ENCODE assay signal across 17 cellular contexts in genomic region chr6:62612526-62612925, GRCh38.
DNase-seq lines count a peak whose midpoint lies in the region; ATAC-seq and TF ChIP-seq lines count a peak whose summit lies in the region.
"Had no signal": no experiment of that assay in that cellular context is flagged by ENCODE, and none has a peak within 500 bp of the region (broad histone marks: within the 10 kb centered on the region; RNA-seq: fewer than 3 reads in every experiment).

No MANE protein-coding gene starts in this region.

- H3K27ac Mint-ChIP-seq in MCF 10A (ENCODE audit: low read depth, unreplicated experiment), result peak overlapping the region; percentile 11
- H3K27ac Mint-ChIP-seq: CD4-positive, alpha-beta T cell; H9 had no signal

- no peaks in the 10 kb centered on the region for H3K79me2 ChIP-seq in mammary epithelial cell (ENCODE audit: insufficient read depth, low read length)

- TF ChIP-seq CTCF in MCF 10A (IDR thresholded peaks at IDR 0.05; ENCODE audit: unreplicated experiment) (no peak), mammary epithelial cell (conservative IDR thresholded peaks at IDR 0.05 in 1 of 2, IDR thresholded peaks at IDR 0.05 in 1 of 2; ENCODE audit: extremely low read depth in 1 of 2, insufficient read depth in 1 of 2, low read depth in 1 of 2, low read length in 2 of 2) (no peak), lower lobe of right lung (IDR thresholded peaks at IDR 0.05) (no peak)

- WGBS in mammary epithelial cell (ENCODE audit: low coverage, missing lambda C conversion rate), result 42% methylated on average over 3 of the region's 3 CpGs

- peaks cover 37% of the 10 kb centered on the region for H3K9me3 ChIP-seq in mammary epithelial cell (replicated peaks; ENCODE audit: insufficient read depth, low read length)
- H3K9me3 ChIP-seq in lower lobe of right lung, result no peaks in the 10 kb centered on the region
- H3K9me3 ChIP-seq: A549 had no signal

- no peak overlapping the region for H3K4me2 ChIP-seq in mammary epithelial cell (ENCODE audit: insufficient read depth, low read depth, low read length)
- H3K4me2 ChIP-seq: A549 had no signal

- H3K4me1 Mint-ChIP-seq in MCF 10A (ENCODE audit: insufficient read depth, unreplicated experiment), result peaks cover 27% of the 10 kb centered on the region

- BruUV-seq in MCF 10A (replicated peaks; lab: Mats Ljungman, UMichigan) (no TSS peak), mammary epithelial cell (replicated peaks; lab: Mats Ljungman, UMichigan) (no TSS peak)

- dilution Hi-C loops in mammary epithelial cell (cut with HindIII; ENCODE audit: low sequenced_read_pairs), result no loop called here

- H3K27ac ChIP-seq in mammary epithelial cell (ENCODE audit: insufficient read depth, low read depth, low read length) (no peak overlapping the region), lower lobe of right lung (no peak overlapping the region)
- H3K27ac ChIP-seq: 22Rv1, A549, C4-2B had no signal

- no peaks in the 10 kb centered on the region for H3K27me3 ChIP-seq in mammary epithelial cell (ENCODE audit: insufficient read depth, low read length)
- no peaks in the 10 kb centered on the region for H3K27me3 ChIP-seq in lower lobe of right lung (ENCODE audit: low read depth)

- CTCF ChIA-PET in MCF 10A (lab: Yijun Ruan, JAX), result no interaction called here
- CTCF ChIA-PET in mammary epithelial cell (lab: Charles Lee; ENCODE audit: low non-redundant PET), result no interaction called here

- H2AFZ ChIP-seq in mammary epithelial cell (ENCODE audit: low read depth, low read length), result no peak overlapping the region

- H4K20me1 ChIP-seq in mammary epithelial cell (ENCODE audit: insufficient read depth, low read length), result no peaks in the 10 kb centered on the region

- peak; percentile 36 for DNase-seq in DMS153 (lab: John Stamatoyannopoulos, UW)
- DNase-seq in DMS153 treated with DMSO at 0.1 percent for 48 hours (lab: John Stamatoyannopoulos, UW; ENCODE audit: unreplicated experiment), result no peak
- no peak for DNase-seq in MCF 10A (ENCODE audit: unreplicated experiment)
- no peak for DNase-seq in mammary epithelial cell
- DNase-seq in lower lobe of right lung, result no peak
- no peak for DNase-seq in left lobe of liver (ENCODE audit: low spot score)
- DNase-seq: AML-193; CD4-positive, alpha-beta T cell; DMS53; DND-41; EL; H9 had no signal

- no peaks in the 10 kb centered on the region for H3K27me3 Mint-ChIP-seq in MCF 10A (ENCODE audit: insufficient read depth, unreplicated experiment)
- H3K27me3 Mint-ChIP-seq: CD4-positive, alpha-beta T cell had no signal

- H3K36me3 ChIP-seq in mammary epithelial cell (ENCODE audit: insufficient read depth, low read length), result no peaks in the 10 kb centered on the region
- H3K36me3 ChIP-seq in lower lobe of right lung, result no peaks in the 10 kb centered on the region

- no peak overlapping the region for H3K9ac ChIP-seq in mammary epithelial cell (ENCODE audit: insufficient read depth, low read length)

- intact Hi-C loops in MCF 10A (cut with micrococcal nuclease), result no loop called here
- intact Hi-C loops in mammary epithelial cell (cut with micrococcal nuclease), result no loop called here
- intact Hi-C loops in lower lobe of right lung (cut with DNase I), result no loop called here

- no peaks in the 10 kb centered on the region for H3K36me3 Mint-ChIP-seq in MCF 10A (ENCODE audit: insufficient read depth, unreplicated experiment)

- H3K4me3 ChIP-seq in mammary epithelial cell (replicated peaks in 1 of 3; ENCODE audit: insufficient read depth in 1 of 3, low read depth in 2 of 3, low read length in 3 of 3) (no peak overlapping the region), lower lobe of right lung (no peak overlapping the region)
- H3K4me3 ChIP-seq: A549, GM12878 had no signal

- ATAC-seq in lower lobe of right lung, result peak; percentile 34 to 51
- no peak for ATAC-seq in left lobe of liver
- ATAC-seq in GM19324 (IDR thresholded peaks at IDR 0.05; ENCODE audit: low FRiP score, unreplicated experiment), result no peak
- ATAC-seq: A549, GM12878 had no signal

- H3K4me1 ChIP-seq in mammary epithelial cell (ENCODE audit: insufficient read depth, low read length) (no peaks in the 10 kb centered on the region), lower lobe of right lung (no peaks in the 10 kb centered on the region)
- H3K4me1 ChIP-seq: A549 had no signal

- in situ Hi-C loops in mammary epithelial cell (cut with MboI; ENCODE audit: low sequenced_read_pairs in 2 of 2), result no loop called here

- POLR2A ChIA-PET in MCF 10A (lab: Yijun Ruan, JAX), result interaction anchor here (0.7 kb wide), 1 partner anchor 130 kb away, joined by 3 read pairs; no protein-coding TSS in a partner anchor

- H3K9me3 Mint-ChIP-seq in MCF 10A (ENCODE audit: unreplicated experiment), result no peaks in the 10 kb centered on the region

- H3K4me3 Mint-ChIP-seq in MCF 10A (ENCODE audit: unreplicated experiment), result no peak overlapping the region
- H3K4me3 Mint-ChIP-seq: CD4-positive, alpha-beta T cell; H9 had no signal

Comparison
In these comparisons a context has a peak if more than half of its experiments do, and no peak if none do; other contexts are left out.
1. ATAC-seq: peak in lower lobe of right lung (2 of 2); none in left lobe of liver (single experiment) and GM19324 (single experiment).